9 cellular contexts compared by ENCODE assay signal in genomic region chr18:37565985-37566478, GRCh38. TPM values are rescaled to one million over a fixed set of nuclear protein-coding genes. Genes with fewer than 3 reads are reported as not detected.
DNase-seq lines count a peak whose midpoint lies in the region; ATAC-seq, FAIRE-seq and TF ChIP-seq lines count a peak whose summit lies in the region.
"Had no signal": no experiment of that assay in that cellular context is flagged by ENCODE, and none has a peak within 500 bp of the region (broad histone marks: within the 10 kb centered on the region; RNA-seq: fewer than 3 reads in every experiment).

No MANE protein-coding gene starts in this region.

- no peak for TF ChIP-seq CTCF in parathyroid adenoma (IDR thresholded peaks at IDR 0.05)

- H3K27ac ChIP-seq in parathyroid adenoma = no peak overlapping the region
- no peak overlapping the region for H3K27ac ChIP-seq in naive thymus-derived CD4-positive, alpha-beta T cell (ENCODE audit: low read depth, low read length)

- ATAC-seq in naive thymus-derived CD4-positive, alpha-beta T cell = no peak
- no peak for ATAC-seq in GM21447 (IDR thresholded peaks at IDR 0.05; ENCODE audit: unreplicated experiment)

- no peak overlapping the region for H3K9ac ChIP-seq in parathyroid adenoma

- H3K4me2 ChIP-seq in parathyroid adenoma (ENCODE audit: low read length) = peak overlapping the region; percentile 75

- no peaks in the 10 kb centered on the region for H3K79me2 ChIP-seq in parathyroid adenoma

- no peaks in the 10 kb centered on the region for H3K9me3 ChIP-seq in parathyroid adenoma (ENCODE audit: control insufficient read depth, low read length)
- H3K9me3 ChIP-seq in naive thymus-derived CD4-positive, alpha-beta T cell (ENCODE audit: control insufficient read depth in 2 of 3, low read length in 3 of 3) = no peaks in the 10 kb centered on the region

- POLR2A ChIA-PET in naive thymus-derived CD4-positive, alpha-beta T cell (lab: Charles Lee) = no interaction called here

- no peaks in the 10 kb centered on the region for H3K4me1 ChIP-seq in parathyroid adenoma
- H3K4me1 ChIP-seq in naive thymus-derived CD4-positive, alpha-beta T cell (ENCODE audit: control insufficient read depth in 2 of 2, insufficient read depth in 2 of 2, low read length in 2 of 2) = no peaks in the 10 kb centered on the region

- H3K27ac Mint-ChIP-seq in naive thymus-derived CD4-positive, alpha-beta T cell = no peak overlapping the region
- H3K27ac Mint-ChIP-seq: T-helper 1 cell treated with Interleukin-12 subunit alpha and Interleukin-12 subunit beta and Interleukin-4 antibody, amounts not matched to agents 30 μg/mL and 1 μg/mL, for 36 hours had no signal

- H3K36me3 ChIP-seq in parathyroid adenoma (ENCODE audit: control insufficient read depth, insufficient read depth, low read length) = no peaks in the 10 kb centered on the region
- H3K36me3 ChIP-seq in naive thymus-derived CD4-positive, alpha-beta T cell (ENCODE audit: control insufficient read depth in 2 of 3, insufficient read depth in 3 of 3, low read length in 3 of 3) = no peaks in the 10 kb centered on the region

- H3K4me1 Mint-ChIP-seq in naive thymus-derived CD4-positive, alpha-beta T cell = peaks cover 5 to 23% (median 18%) of the 10 kb centered on the region in 7 donors

- DNase-seq in SHP77 (lab: John Stamatoyannopoulos, UW) = peak; percentile 72 to 75
- DNase-seq in SHP77 treated with DMSO at 0.1 percent for 48 hours (lab: John Stamatoyannopoulos, UW) = no peak
- peak; percentile 32 for DNase-seq in SK-MEL-5 (ENCODE audit: low read depth, low spot score)
- peak; percentile 55 for DNase-seq in globus pallidus (ENCODE audit: low spot score)
- DNase-seq in naive thymus-derived CD4-positive, alpha-beta T cell = no peak
- no peak for DNase-seq in GM19239 (ENCODE audit: insufficient read length, low spot score)

- peak overlapping the region; percentile 56 for H3K4me3 ChIP-seq in parathyroid adenoma (ENCODE audit: low read depth, low read length)
- no peak overlapping the region for H3K4me3 ChIP-seq in naive thymus-derived CD4-positive, alpha-beta T cell (ENCODE audit: low read length)

- in situ Hi-C loops in SK-MEL-5 (cut with HindIII; ENCODE audit: low pct_unique_long_range_greater_than_20kb, low sequenced_read_pairs) = no loop called here

- H2AFZ ChIP-seq in parathyroid adenoma = peak overlapping the region; percentile 84

- peaks cover 0 to 16% (median 2%) of the 10 kb centered on the region in 11 donors for H3K9me3 Mint-ChIP-seq in naive thymus-derived CD4-positive, alpha-beta T cell
- H3K9me3 Mint-ChIP-seq: T-helper 1 cell treated with Interleukin-12 subunit alpha and Interleukin-12 subunit beta and Interleukin-4 antibody, amounts not matched to agents 30 μg/mL and 1 μg/mL, for 36 hours had no signal

- FAIRE-seq in GM19239 (lab: Jason Lieb, UNC) = no peak

- intact Hi-C loops in naive thymus-derived CD4-positive, alpha-beta T cell (cut with micrococcal nuclease) = no loop called here

- peaks cover 0 to 6% (median 0%) of the 10 kb centered on the region in 5 donors for H3K36me3 Mint-ChIP-seq in naive thymus-derived CD4-positive, alpha-beta T cell

- H3K27me3 Mint-ChIP-seq in naive thymus-derived CD4-positive, alpha-beta T cell = peaks cover 63 to 85% (median 73%) of the 10 kb centered on the region in 5 donors

- CTCF ChIA-PET in naive thymus-derived CD4-positive, alpha-beta T cell (lab: Charles Lee) = no interaction called here

- H3K27me3 ChIP-seq in parathyroid adenoma (ENCODE audit: control insufficient read depth, insufficient read depth, low read length) = no peaks in the 10 kb centered on the region
- peaks cover 0 to 3% of the 10 kb centered on the region in 2 donors for H3K27me3 ChIP-seq in naive thymus-derived CD4-positive, alpha-beta T cell (ENCODE audit: control insufficient read depth in 2 of 2, insufficient read depth in 2 of 2, low read length in 2 of 2)

- H3K4me3 Mint-ChIP-seq in naive thymus-derived CD4-positive, alpha-beta T cell = peak overlapping the region in 5 of 10 donors; percentile 47 to 77 (median 56)

RNA-seq across cellular contexts. Expression of gene CELF4, which starts 0.4 kb away (rescaled TPM):
- not detected in 2 replicates for total RNA-seq in SK-MEL-5 (2014; rRNA removed; shearing (Covaris generic))
- polyA plus RNA-seq in SK-MEL-5 (2015; cell fraction: cytosol; rRNA removed) = not detected in 2 replicates
- polyA plus RNA-seq in SK-MEL-5 (2015; cell fraction: nucleus; rRNA removed) = not detected in 2 replicates
- not detected for total RNA-seq in naive thymus-derived CD4-positive, alpha-beta T cell
- polyA plus RNA-seq in naive thymus-derived CD4-positive, alpha-beta T cell = under 1 TPM in 1 of 2 donors, not detected in 1; 0.20 TPM

Comparison
In these comparisons a context has a peak if more than half of its experiments do, and no peak if none do; other contexts are left out.
1. DNase-seq: peak in SHP77 (2 of 2), SK-MEL-5 (single experiment) and globus pallidus (single experiment); none in SHP77 treated with DMSO at 0.1 percent for 48 hours (single experiment), naive thymus-derived CD4-positive, alpha-beta T cell (0 of 9) and GM19239 (single experiment).